ENCODE assay signal across 9 cellular contexts in the genomic region with DNA sequence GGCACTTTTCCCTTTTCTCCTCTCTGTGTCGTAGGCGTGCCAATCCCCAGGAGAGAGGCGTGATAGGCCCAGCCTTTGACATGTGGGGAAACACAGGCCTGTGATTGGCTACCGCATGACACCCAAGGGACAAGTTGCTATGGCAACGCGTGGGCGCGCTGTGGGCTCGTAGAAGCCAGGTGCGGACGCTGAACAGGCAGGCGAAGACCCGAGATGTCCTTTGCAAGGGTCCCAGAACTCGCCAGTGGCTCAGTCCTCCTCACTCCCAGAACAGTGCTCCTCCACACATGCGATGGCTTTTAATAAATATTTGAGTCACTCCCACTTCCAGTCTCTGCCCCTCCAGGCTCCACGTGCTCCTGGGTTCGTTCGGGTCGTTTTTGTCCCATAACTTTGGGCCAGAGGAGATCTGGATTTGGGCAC. TPM values are rescaled to one million over a fixed set of nuclear protein-coding genes. Genes with fewer than 3 reads are reported as not detected.
A peak's percentile ranks its signal among the peaks of the same experiment; 100 is the strongest.
DNase-seq lines count a peak whose midpoint lies in the region; ATAC-seq and TF ChIP-seq lines count a peak whose summit lies in the region.
"Had no signal": no experiment of that assay in that cellular context is flagged by ENCODE, and none has a peak within 500 bp of the region (broad histone marks: within the 10 kb centered on the region; RNA-seq: fewer than 3 reads in every experiment).

No MANE protein-coding gene starts in this region.

- intact Hi-C loops in left cardiac atrium (cut with DNase I), result loop anchor here in 1 of 2 donors (10.0 kb wide), 1 partner anchor 225 kb away; no protein-coding TSS in a partner anchor

- ATAC-seq in HG02588 (IDR thresholded peaks at IDR 0.05; ENCODE audit: unreplicated experiment), result peak; percentile 85
- peak; percentile 95 to 100 (median 98) for ATAC-seq in T-cell (replicated peaks in 1 of 4)
- ATAC-seq in left cardiac atrium, result peak; percentile 91 to 97
- ATAC-seq in upper lobe of left lung (ENCODE audit: low FRiP score in 2 of 2), result peak; percentile 83 to 86

- POLR2A ChIA-PET in T-cell (lab: Charles Lee), result interaction anchor here in 1 of 2 donors (0.7 kb wide), 1 partner anchor 67 kb away, joined by 4 read pairs; no protein-coding TSS in a partner anchor

- H3K27ac ChIP-seq in upper lobe of left lung, result peak overlapping the region in 1 of 4 donors; percentile 19

- no peak for TF ChIP-seq EP300 in upper lobe of left lung (IDR thresholded peaks at IDR 0.05)

- H3K4me3 ChIP-seq in upper lobe of left lung, result peak overlapping the region in 3 of 4 donors; percentile 33 to 45 (median 43)

- TF ChIP-seq POLR2A in upper lobe of left lung (IDR thresholded peaks at IDR 0.05), result peak in 1 of 4 donors; percentile 33

- H3K4me1 Mint-ChIP-seq in T-cell (peaks cover 12 to 16% (median 14%) of the 10 kb centered on the region in 3 donors), progenitor cell of endocrine pancreas (ENCODE audit: low read depth) (peaks cover 11% of the 10 kb centered on the region)

- peaks cover 8 to 33% (median 22%) of the 10 kb centered on the region in 4 donors for H3K4me1 ChIP-seq in upper lobe of left lung

- no peaks in the 10 kb centered on the region for H3K9me3 ChIP-seq in upper lobe of left lung

- H3K27me3 Mint-ChIP-seq in T-cell, result peaks cover 0 to 3% of the 10 kb centered on the region in 2 donors
- H3K27me3 Mint-ChIP-seq in progenitor cell of endocrine pancreas, result peaks cover 16% of the 10 kb centered on the region

- WGBS in upper lobe of left lung, 2 donors, result 14 to 17% methylated on average over 18 to 19 of the region's 19 CpGs

- H3K36me3 ChIP-seq in upper lobe of left lung, result peaks cover 0 to 2% (median 0%) of the 10 kb centered on the region in 4 donors

- DNase-seq in GDM1 (lab: John Stamatoyannopoulos, UW), result peak; percentile 79
- DNase-seq in NCI-H1417 treated with DMSO at 0.1 percent for 48 hours (lab: John Stamatoyannopoulos, UW), result peak; percentile 92
- peak; percentile 51 to 91 (median 82) for DNase-seq in T-cell
- DNase-seq in amniotic epithelial cell (ENCODE audit: low read depth), result peak; percentile 93
- peak; percentile 93 for DNase-seq in left cardiac atrium
- DNase-seq in progenitor cell of endocrine pancreas (ENCODE audit: low spot score, unreplicated experiment), result peak; percentile 75
- DNase-seq in upper lobe of left lung, result peak; percentile 86 to 94

- CTCF ChIA-PET in T-cell (lab: Charles Lee), result no interaction called here

- H3K36me3 Mint-ChIP-seq in T-cell (no peaks in the 10 kb centered on the region), progenitor cell of endocrine pancreas (ENCODE audit: insufficient read depth) (no peaks in the 10 kb centered on the region)

- TF ChIP-seq CTCF in progenitor cell of endocrine pancreas (IDR thresholded peaks at IDR 0.05; ENCODE audit: unreplicated experiment) (no peak), upper lobe of left lung (IDR thresholded peaks at IDR 0.05) (no peak)

- H3K27ac Mint-ChIP-seq in T-cell (no peak overlapping the region), progenitor cell of endocrine pancreas (no peak overlapping the region)

- H3K27me3 ChIP-seq in upper lobe of left lung, result no peaks in the 10 kb centered on the region

- H3K9me3 Mint-ChIP-seq in T-cell (no peaks in the 10 kb centered on the region), progenitor cell of endocrine pancreas (ENCODE audit: low read depth) (no peaks in the 10 kb centered on the region)

- H3K4me3 Mint-ChIP-seq in T-cell, result peak overlapping the region; percentile 63 to 73 (median 65)
- H3K4me3 Mint-ChIP-seq in progenitor cell of endocrine pancreas (ENCODE audit: low read depth), result peak overlapping the region; percentile 29

RNA-seq across cellular contexts. Expression of a gene that starts 4.2 kb away (rescaled TPM):
- total RNA-seq in T-cell (not detected), left cardiac atrium (not detected), progenitor cell of endocrine pancreas (not detected in 2 replicates), upper lobe of left lung (1 to 10 TPM in 3 of 6 donors, under 1 TPM in 1, not detected in 2; 0.69 to 6.6 (median 4.4) TPM)
- total RNA-seq: subcutaneous adipose tissue had no signal

RNA-seq across cellular contexts. Expression of a gene that starts 18.4 kb away (rescaled TPM):
- total RNA-seq in T-cell (under 1 TPM in 2 of 5 donors, not detected in 3; 0.09 to 0.18 TPM), left cardiac atrium (10 to 100 TPM; 53.3 to 63.3 TPM), progenitor cell of endocrine pancreas (0.38 and 0.40 TPM in 2 replicates), upper lobe of left lung (10 to 100 TPM; 12.8 to 49.9 (median 24.9) TPM)

RNA-seq across cellular contexts. Expression of a gene that starts 20.0 kb away (rescaled TPM):
- total RNA-seq in T-cell (10 to 100 TPM; 10.3 to 22.0 (median 19.2) TPM), left cardiac atrium (10 to 100 TPM; 13.9 to 23.6 TPM), progenitor cell of endocrine pancreas (14.0 and 19.4 TPM in 2 replicates), upper lobe of left lung (10 to 100 TPM; 15.8 to 35.6 (median 25.5) TPM)

RNA-seq across cellular contexts. Expression of a gene that starts 27.1 kb away (rescaled TPM):
- total RNA-seq in T-cell (not detected), left cardiac atrium (1 to 10 TPM; 2.6 to 5.2 TPM), progenitor cell of endocrine pancreas (not detected in 2 replicates), upper lobe of left lung (not detected)
- total RNA-seq: subcutaneous adipose tissue had no signal

RNA-seq across cellular contexts. Expression of a gene that starts 59.7 kb away (rescaled TPM):
- total RNA-seq in T-cell (10 to 100 TPM; 40.1 to 58.4 (median 49.0) TPM), left cardiac atrium (10 to 100 TPM; 54.0 to 58.6 TPM), progenitor cell of endocrine pancreas (101 and 103 TPM in 2 replicates), upper lobe of left lung (100 to 1,000 TPM in 3 of 6 donors, 10 to 100 TPM in 3; 58.8 to 113 (median 94.7) TPM)
